In genomic region chr13:95388420-95389079, GRCh38 we compare ENCODE assay signal across 15 cellular contexts.
DNase-seq lines count a peak whose midpoint lies in the region; ATAC-seq and TF ChIP-seq lines count a peak whose summit lies in the region.
"Had no signal": no experiment of that assay in that cellular context is flagged by ENCODE, and none has a peak within 500 bp of the region (broad histone marks: within the 10 kb centered on the region; RNA-seq: fewer than 3 reads in every experiment).

No MANE protein-coding gene starts in this region.

- H3K36me3 ChIP-seq in BLaER1 (no peaks in the 10 kb centered on the region), tibial artery (no peaks in the 10 kb centered on the region)
- H3K36me3 ChIP-seq: colonic mucosa, right atrium auricular region had no signal

- no peak overlapping the region for H3K27ac Mint-ChIP-seq in osteocyte (ENCODE audit: unreplicated experiment)
- H3K27ac Mint-ChIP-seq: nephron progenitor cell, T-helper 17 cell had no signal

- no peaks in the 10 kb centered on the region for H3K9me3 ChIP-seq in BLaER1
- H3K9me3 ChIP-seq in tibial artery, result no peaks in the 10 kb centered on the region
- H3K9me3 ChIP-seq: colonic mucosa, right atrium auricular region had no signal

- intact Hi-C loops in tibial artery (cut with DNase I; ENCODE audit: low total_unique reads), result no loop called here

- peaks cover 3% of the 10 kb centered on the region for H3K4me1 Mint-ChIP-seq in osteocyte (ENCODE audit: unreplicated experiment)

- peaks cover 39% of the 10 kb centered on the region for H3K27me3 Mint-ChIP-seq in osteocyte (ENCODE audit: unreplicated experiment)

- H3K27me3 ChIP-seq in BLaER1 (no peaks in the 10 kb centered on the region), tibial artery (peaks cover 0 to 3% of the 10 kb centered on the region in 2 donors)
- H3K27me3 ChIP-seq: colonic mucosa, right atrium auricular region had no signal

- no peaks in the 10 kb centered on the region for H3K36me3 Mint-ChIP-seq in osteocyte (ENCODE audit: unreplicated experiment)

- peak overlapping the region; percentile 22; the same call in 1 of the 2 replicates for H3K4me2 ChIP-seq in BLaER1

- no peaks in the 10 kb centered on the region for H3K9me3 Mint-ChIP-seq in osteocyte (ENCODE audit: unreplicated experiment)

- H3K9ac ChIP-seq in BLaER1, result no peak overlapping the region

- H3K4me3 Mint-ChIP-seq in osteocyte (ENCODE audit: unreplicated experiment), result no peak overlapping the region
- H3K4me3 Mint-ChIP-seq: nephron progenitor cell, T-helper 17 cell had no signal

- no peak overlapping the region for H3K27ac ChIP-seq in BLaER1
- no peak overlapping the region for H3K27ac ChIP-seq in tibial artery
- H3K27ac ChIP-seq: colonic mucosa, right atrium auricular region had no signal

- TF ChIP-seq CTCF in tibial artery (IDR thresholded peaks at IDR 0.05) (no peak), osteocyte (IDR thresholded peaks at IDR 0.05) (no peak)

- peak; percentile 14 for DNase-seq in SIG-M5 (lab: John Stamatoyannopoulos, UW)
- no peak for DNase-seq in globus pallidus (ENCODE audit: low spot score)
- no peak for DNase-seq in tibial artery
- no peak for DNase-seq in activated T-cell treated with anti-CD3 and anti-CD28 coated beads for 4 hours
- DNase-seq in osteocyte (ENCODE audit: extremely low spot score, unreplicated experiment), result no peak
- DNase-seq: 8988T, colonic mucosa, DMS79 treated with DMSO at 0.1 percent for 48 hours, NCI-H774, nephron progenitor cell, T-helper 17 cell had no signal

- H3K4me3 ChIP-seq in BLaER1 (no peak overlapping the region), tibial artery (no peak overlapping the region)
- H3K4me3 ChIP-seq: colonic mucosa, right atrium auricular region had no signal

- no peaks in the 10 kb centered on the region for H4K20me1 ChIP-seq in BLaER1

- peaks cover 13% of the 10 kb centered on the region for H3K4me1 ChIP-seq in BLaER1
- peaks cover 0 to 8% (median 1%) of the 10 kb centered on the region in 4 donors for H3K4me1 ChIP-seq in tibial artery
- H3K4me1 ChIP-seq: colonic mucosa, right atrium auricular region had no signal

- ATAC-seq in GM19372 (IDR thresholded peaks at IDR 0.05; ENCODE audit: low read depth, unreplicated experiment), result peak; percentile 47
- peak; percentile 47 for ATAC-seq in HG03571 (IDR thresholded peaks at IDR 0.05; ENCODE audit: unreplicated experiment)
- ATAC-seq: T-helper 17 cell had no signal
